8 cellular contexts compared by ENCODE assay signal in the genomic region with DNA sequence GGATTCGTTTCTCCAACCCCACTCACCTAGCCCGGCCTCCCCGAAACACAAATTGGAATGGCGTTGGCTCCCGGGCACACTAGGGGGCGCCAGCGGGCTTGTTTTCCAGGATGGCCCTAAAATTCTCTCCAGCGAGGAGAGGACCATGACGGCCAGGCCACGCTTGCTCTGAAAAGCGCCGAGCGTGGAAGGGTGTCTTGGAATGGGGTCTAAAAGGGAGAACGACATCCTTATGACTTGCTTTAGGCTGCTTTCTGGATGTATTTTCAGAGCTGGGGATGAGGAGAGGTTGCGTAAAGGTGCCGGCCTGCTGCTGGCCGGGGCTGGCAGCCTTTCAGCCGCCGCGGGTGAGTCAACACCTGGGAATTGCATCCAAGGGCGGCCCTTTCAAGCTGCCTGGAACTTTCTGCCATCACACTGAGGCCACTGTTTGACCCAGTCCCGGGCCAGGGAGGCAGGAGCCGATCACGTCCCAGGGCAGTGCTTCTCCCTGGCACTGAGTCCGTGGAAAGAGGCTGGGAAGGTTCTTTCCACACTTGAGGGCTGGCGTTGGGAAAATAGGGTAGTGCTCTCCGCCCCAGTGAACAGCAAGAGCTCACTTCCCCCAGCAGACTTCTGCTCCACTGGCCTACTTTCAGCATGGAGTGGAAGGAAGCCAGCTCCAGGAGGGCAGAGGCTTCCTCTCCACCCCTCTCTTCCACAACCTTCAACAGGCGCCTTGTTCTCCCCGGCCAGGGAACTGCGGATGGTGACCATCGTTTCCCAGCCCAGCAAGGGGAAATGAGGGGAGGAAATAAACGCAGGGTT.
DNase-seq lines count a peak whose midpoint lies in the region; ATAC-seq, FAIRE-seq and TF ChIP-seq lines count a peak whose summit lies in the region.

No MANE protein-coding gene starts in this region.

- no peaks in the 10 kb centered on the region for H3K27me3 ChIP-seq in astrocyte (ENCODE audit: insufficient read depth, low read length)
- H3K27me3 ChIP-seq in right cardiac atrium (ENCODE audit: control insufficient read depth, insufficient read depth): no peaks in the 10 kb centered on the region
- H3K27me3 ChIP-seq in vagina: no peaks in the 10 kb centered on the region

- H3K4me3 ChIP-seq in astrocyte (ENCODE audit: insufficient read depth, low read depth, low read length) (peak overlapping the region; percentile 57), right cardiac atrium (ENCODE audit: low read length) (peak overlapping the region; percentile 23), vagina (peak overlapping the region; percentile 29 to 41)

- H2AFZ ChIP-seq in astrocyte (ENCODE audit: low read depth, low read length): peak overlapping the region; percentile 86

- no peaks in the 10 kb centered on the region for H3K79me2 ChIP-seq in astrocyte (ENCODE audit: insufficient read depth, low read length)

- peak overlapping the region; percentile 96 for H3K27ac ChIP-seq in astrocyte (ENCODE audit: low read depth, low read length)
- H3K27ac ChIP-seq in right cardiac atrium (ENCODE audit: low read length): peak overlapping the region; percentile 79
- H3K27ac ChIP-seq in vagina: peak overlapping the region; percentile 87

- peak overlapping the region; percentile 63 for H3K4me3 Mint-ChIP-seq in astrocyte (ENCODE audit: unreplicated experiment)

- no peaks in the 10 kb centered on the region for H3K9me3 ChIP-seq in astrocyte (ENCODE audit: insufficient read depth, low read depth, low read length)
- H3K9me3 ChIP-seq in right cardiac atrium (ENCODE audit: control insufficient read depth, low read length): no peaks in the 10 kb centered on the region
- no peaks in the 10 kb centered on the region for H3K9me3 ChIP-seq in vagina

- H3K36me3 ChIP-seq in astrocyte (ENCODE audit: insufficient read depth, low read length) (no peaks in the 10 kb centered on the region), vagina (no peaks in the 10 kb centered on the region)

- H3K9ac ChIP-seq in astrocyte (ENCODE audit: low read length): peak overlapping the region; percentile 82

- peak overlapping the region; percentile 84 for H3K27ac Mint-ChIP-seq in astrocyte (ENCODE audit: unreplicated experiment)

- peaks cover 10% of the 10 kb centered on the region for H3K4me1 Mint-ChIP-seq in astrocyte (ENCODE audit: low read depth, unreplicated experiment)

- WGBS in right cardiac atrium: 2% methylated on average over 32 of the region's 32 CpGs

- no peaks in the 10 kb centered on the region for H4K20me1 ChIP-seq in astrocyte (ENCODE audit: insufficient read depth, low read length)

- H3K36me3 Mint-ChIP-seq in astrocyte (ENCODE audit: low read depth, unreplicated experiment): no peaks in the 10 kb centered on the region

- peaks cover 14% of the 10 kb centered on the region for H3K27me3 Mint-ChIP-seq in astrocyte (ENCODE audit: low read depth, unreplicated experiment)

- DNase-seq in ELR (ENCODE audit: low read depth) (peak; percentile 85), NCI-H1694 (lab: John Stamatoyannopoulos, UW) (peak; percentile 91), T-helper 22 cell (ENCODE audit: low read depth) (peak; percentile 33), astrocyte (ENCODE audit: low read depth) (peak; percentile 84), right cardiac atrium (peak; percentile 91 to 95 (median 94)), renal cortical epithelial cell (ENCODE audit: low read depth) (peak; percentile 94), vagina (ENCODE audit: extremely low spot score in 2 of 2) (peak in 1 of 2 donors; percentile 95)

- ATAC-seq in HG02588 (IDR thresholded peaks at IDR 0.05; ENCODE audit: unreplicated experiment): peak; percentile 76
- peak; percentile 94 to 97 for ATAC-seq in right cardiac atrium

- TF ChIP-seq CTCF in astrocyte (IDR thresholded peaks at IDR 0.05; ENCODE audit: insufficient read depth, low read depth, low read length) (peak; percentile 94), vagina (IDR thresholded peaks at IDR 0.05) (peak; percentile 68 to 97 (median 94))

- peaks cover 5% of the 10 kb centered on the region for H3K9me3 Mint-ChIP-seq in astrocyte (ENCODE audit: unreplicated experiment)

- intact Hi-C loops in right cardiac atrium (cut with DNase I) (loop anchor here (5.0 to 10.0 kb wide), 5 partner anchors 374 to 877 kb away; a partner anchor contains a TSS), vagina (cut with DNase I) (loop anchor here (5.0 kb wide), 1 partner anchor 872 kb away; no protein-coding TSS in a partner anchor)

- peaks cover 15% of the 10 kb centered on the region for H3K4me1 ChIP-seq in astrocyte (ENCODE audit: insufficient read depth, low read length)
- H3K4me1 ChIP-seq in right cardiac atrium (ENCODE audit: control insufficient read depth, insufficient read depth, low read length): peaks cover 6% of the 10 kb centered on the region
- H3K4me1 ChIP-seq in vagina: peaks cover 10% of the 10 kb centered on the region

- TF ChIP-seq POLR2A in vagina (IDR thresholded peaks at IDR 0.05): no peak

- peak overlapping the region; percentile 86 for H3K4me2 ChIP-seq in astrocyte (ENCODE audit: low read length)

- no peak for FAIRE-seq in astrocyte (lab: Jason Lieb, UNC)
